Comparison of ENCODE assay signal across 26 cellular contexts in the genomic region with DNA sequence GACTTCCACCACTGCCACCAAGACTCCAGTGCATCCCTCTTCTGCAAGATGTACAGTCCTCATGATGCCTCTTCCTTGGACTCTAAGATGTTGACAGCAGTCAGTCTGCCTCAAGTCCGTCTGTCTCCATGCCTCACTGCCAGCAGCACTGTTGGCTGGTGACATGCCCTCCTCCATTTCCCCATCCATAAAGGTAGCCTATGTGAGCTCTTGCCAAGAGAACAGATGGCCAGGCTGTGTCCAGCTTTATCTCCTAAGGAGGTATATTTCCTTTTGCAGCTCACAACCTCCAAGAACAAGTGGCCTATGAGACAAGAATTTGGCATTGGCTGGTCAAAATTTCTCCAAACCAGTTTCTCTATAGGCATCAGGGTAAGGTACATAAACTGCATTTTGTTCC.
"Had no signal": no experiment of that assay in that cellular context is flagged by ENCODE, and none has a peak within 500 bp of the region (broad histone marks: within the 10 kb centered on the region; RNA-seq: fewer than 3 reads in every experiment).

No MANE protein-coding gene starts in this region.

- H3K27ac ChIP-seq: ascending aorta, breast epithelium, cardiac muscle cell, colonic mucosa, epithelial cell of prostate, esophagus squamous epithelium had no signal

- DNase-seq: activated CD4-positive, alpha-beta memory T cell treated with anti-CD3 and anti-CD28 coated beads, Interleukin-2, amount 10 ng/mL, durations not matched to agents 7 days and 5 days; activated CD4-positive, alpha-beta T cell treated with anti-CD3 and anti-CD28 coated beads for 1 hour; activated CD4-positive, alpha-beta T cell treated with anti-CD3 and anti-CD28 coated beads for 4 hours; activated CD4-positive, alpha-beta T cell treated with anti-CD3 and anti-CD28 coated beads, Interleukin-2, amount 10 ng/mL, durations not matched to agents 7 days and 5 days; activated CD4-positive, alpha-beta T cell treated with anti-CD3 and anti-CD28 coated beads, Interleukin-2, amount 50 U/mL, for 4 hours; activated CD8-positive, alpha-beta memory T cell treated with anti-CD3 and anti-CD28 coated beads, Interleukin-2, amount 50 U/mL, for 48 hours; activated gamma-delta T cell; activated naive CD4-positive, alpha-beta T cell; activated naive CD4-positive, alpha-beta T cell treated with anti-CD3 and anti-CD28 coated beads, Interleukin-2, amount 10 ng/mL, durations not matched to agents 7 days and 5 days; activated naive CD8-positive, alpha-beta T cell treated with anti-CD3 and anti-CD28 coated beads, Interleukin-2, amount 10 ng/mL, durations not matched to agents 7 days and 5 days; activated T-cell treated with anti-CD3 and anti-CD28 coated beads for 4 hours; activated T-cell treated with anti-CD3 and anti-CD28 coated beads, Interleukin-2, amount 50 U/mL, for 24 hours; activated T-cell treated with anti-CD3 and anti-CD28 coated beads, Interleukin-2, amount 50 U/mL, for 72 hours; central memory CD4-positive, alpha-beta T cell; colonic mucosa; effector CD8-positive, alpha-beta T cell; esophagus squamous epithelium; head of caudate nucleus; T-helper 1 cell; T-helper 17 cell had no signal

- ATAC-seq: activated naive CD4-positive, alpha-beta T cell treated with anti-CD3 and anti-CD28 coated beads, Interleukin-2, amount 50 U/mL, for 72 hours; activated T-cell treated with anti-CD3 and anti-CD28 coated beads, Interleukin-2, amount 50 U/mL, for 72 hours; T-helper 17 cell; WTC11 had no signal
